In the genomic region with DNA sequence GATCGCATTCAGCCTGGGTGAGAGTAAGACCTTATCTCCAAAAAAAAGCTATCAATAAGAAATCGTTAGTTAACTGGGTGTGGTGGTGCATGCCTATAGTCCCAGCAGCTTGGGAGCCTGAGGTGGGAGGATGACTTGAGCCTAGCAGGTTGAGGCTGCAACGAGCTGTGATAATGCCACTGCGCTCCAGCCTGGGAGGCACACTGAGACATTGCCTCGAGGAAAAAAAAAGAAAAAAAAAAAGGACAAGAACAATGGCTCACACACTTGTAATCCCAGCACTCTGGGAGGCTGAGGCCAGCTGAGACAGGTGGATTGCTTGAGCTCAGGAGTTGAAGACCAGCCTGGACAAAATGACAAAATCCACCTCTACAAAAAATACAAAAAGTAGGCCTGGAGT, we compare ENCODE assay signal across 15 cellular contexts. TPM values are rescaled to one million over a fixed set of nuclear protein-coding genes. Genes with fewer than 3 reads are reported as not detected.
DNase-seq lines count a peak whose midpoint lies in the region; ATAC-seq and TF ChIP-seq lines count a peak whose summit lies in the region.
"Had no signal": no experiment of that assay in that cellular context is flagged by ENCODE, and none has a peak within 500 bp of the region (broad histone marks: within the 10 kb centered on the region; RNA-seq: fewer than 3 reads in every experiment).

No MANE protein-coding gene starts in this region.

- no peak overlapping the region for H2AFZ ChIP-seq in DND-41 (ENCODE audit: low read depth, low read length)
- no peak overlapping the region for H2AFZ ChIP-seq in mesenchymal stem cell (ENCODE audit: low read depth, low read length)
- no peak overlapping the region for H2AFZ ChIP-seq in hepatocyte

- peaks cover 46 to 80% of the 10 kb centered on the region in 2 donors for H3K36me3 Mint-ChIP-seq in CD14-positive monocyte
- H3K36me3 Mint-ChIP-seq in activated naive CD8-positive, alpha-beta T cell treated with anti-CD3 and anti-CD28 coated beads for 36 hours = peaks cover 57% of the 10 kb centered on the region
- H3K36me3 Mint-ChIP-seq in mesothelial cell of epicardium = peaks cover 34% of the 10 kb centered on the region

- intact Hi-C loops in CD14-positive monocyte (cut with micrococcal nuclease) = no loop called here

- H3K9ac ChIP-seq in DND-41 (ENCODE audit: low read depth, low read length) = no peak overlapping the region
- no peak overlapping the region for H3K9ac ChIP-seq in mesenchymal stem cell (ENCODE audit: low read length)

- H3K4me3 Mint-ChIP-seq in CD14-positive monocyte (no peak overlapping the region), mesothelial cell of epicardium (no peak overlapping the region)
- no peak overlapping the region for H3K4me3 Mint-ChIP-seq in activated naive CD8-positive, alpha-beta T cell treated with anti-CD3 and anti-CD28 coated beads for 36 hours

- H3K4me3 ChIP-seq in DND-41 (ENCODE audit: low read depth in 1 of 2, low read length in 2 of 2) (no peak overlapping the region), mesenchymal stem cell (ENCODE audit: insufficient read depth in 1 of 2, low read depth in 1 of 2, low read length in 2 of 2) (no peak overlapping the region), hepatocyte (no peak overlapping the region)
- H3K4me3 ChIP-seq: lung, SJSA1, smooth muscle cell had no signal

- peak overlapping the region; percentile 3; the same call in 1 of the 2 replicates for H3K4me2 ChIP-seq in DND-41 (ENCODE audit: insufficient read depth, low read length)
- H3K4me2 ChIP-seq in mesenchymal stem cell (ENCODE audit: low read length, poor library complexity, severe bottlenecking) = no peak overlapping the region
- H3K4me2 ChIP-seq in hepatocyte = no peak overlapping the region
- H3K4me2 ChIP-seq: smooth muscle cell had no signal

- H3K27ac ChIP-seq in DND-41 (ENCODE audit: low read length) (no peak overlapping the region), mesenchymal stem cell (ENCODE audit: low read length, poor library complexity, severe bottlenecking) (no peak overlapping the region), hepatocyte (no peak overlapping the region)
- H3K27ac ChIP-seq: SJSA1 had no signal

- H4K20me1 ChIP-seq in DND-41 (ENCODE audit: insufficient read depth, low read length) (peaks cover 73% of the 10 kb centered on the region), hepatocyte (ENCODE audit: insufficient read depth, poor library complexity, severe bottlenecking) (peaks cover 86% of the 10 kb centered on the region)

- no peak overlapping the region for H3K23ac ChIP-seq in mesenchymal stem cell (ENCODE audit: low read length in 2 of 2)

- no peaks in the 10 kb centered on the region for H3K9me3 ChIP-seq in DND-41 (ENCODE audit: insufficient read depth, low read length, severe bottlenecking)
- H3K9me3 ChIP-seq in mesenchymal stem cell (ENCODE audit: control insufficient read depth, low read length) = no peaks in the 10 kb centered on the region
- no peaks in the 10 kb centered on the region for H3K9me3 ChIP-seq in hepatocyte (ENCODE audit: low read depth)
- H3K9me3 ChIP-seq: SJSA1 had no signal

- H3K18ac ChIP-seq in mesenchymal stem cell (ENCODE audit: low read depth in 1 of 2, low read length in 2 of 2) = no peak overlapping the region

- H3K27me3 ChIP-seq in DND-41 (ENCODE audit: insufficient read depth, low read length, poor library complexity) (no peaks in the 10 kb centered on the region), mesenchymal stem cell (ENCODE audit: control insufficient read depth in 1 of 2, insufficient read depth in 1 of 2, low read length in 2 of 2) (no peaks in the 10 kb centered on the region), hepatocyte (no peaks in the 10 kb centered on the region)
- H3K27me3 ChIP-seq: SJSA1 had no signal

- no peak for TF ChIP-seq CTCF in CD14-positive monocyte (IDR thresholded peaks at IDR 0.05)
- TF ChIP-seq CTCF in DND-41 (IDR thresholded peaks at IDR 0.05; ENCODE audit: borderline replicate concordance, extremely low read depth, low read length, poor library complexity, severe bottlenecking) = no peak
- no peak for TF ChIP-seq CTCF in mesothelial cell of epicardium (IDR thresholded peaks at IDR 0.05; ENCODE audit: unreplicated experiment)
- TF ChIP-seq CTCF in hepatocyte (IDR thresholded peaks at IDR 0.05; ENCODE audit: poor library complexity) = no peak

- no peaks in the 10 kb centered on the region for H3K9me2 ChIP-seq in hepatocyte (replicated peaks; ENCODE audit: insufficient read depth)

- H3K4me1 Mint-ChIP-seq in CD14-positive monocyte (peaks cover 9% of the 10 kb centered on the region), mesothelial cell of epicardium (peaks cover 14% of the 10 kb centered on the region)
- peaks cover 39% of the 10 kb centered on the region for H3K4me1 Mint-ChIP-seq in activated naive CD8-positive, alpha-beta T cell treated with anti-CD3 and anti-CD28 coated beads for 36 hours

- no peak overlapping the region for H4K91ac ChIP-seq in mesenchymal stem cell (ENCODE audit: low read length)

- peak overlapping the region in 4 of 7 donors; percentile 16 to 69 (median 62) for H3K27ac Mint-ChIP-seq in CD14-positive monocyte
- H3K27ac Mint-ChIP-seq in activated naive CD8-positive, alpha-beta T cell treated with anti-CD3 and anti-CD28 coated beads for 36 hours = peak overlapping the region; percentile 16
- peak overlapping the region; percentile 30 for H3K27ac Mint-ChIP-seq in mesothelial cell of epicardium
- H3K27ac Mint-ChIP-seq: activated naive CD4-positive, alpha-beta T cell treated with anti-CD3 and anti-CD28 coated beads, Interleukin-2, amount 50 U/mL, for 72 hours had no signal

- H3K9me3 Mint-ChIP-seq in CD14-positive monocyte = peaks cover 0 to 7% (median 0%) of the 10 kb centered on the region in 7 donors
- H3K9me3 Mint-ChIP-seq in activated naive CD8-positive, alpha-beta T cell treated with anti-CD3 and anti-CD28 coated beads for 36 hours = no peaks in the 10 kb centered on the region
- H3K9me3 Mint-ChIP-seq in mesothelial cell of epicardium = no peaks in the 10 kb centered on the region
- H3K9me3 Mint-ChIP-seq: activated naive CD4-positive, alpha-beta T cell treated with anti-CD3 and anti-CD28 coated beads, Interleukin-2, amount 50 U/mL, for 72 hours had no signal

- no peak for DNase-seq in CD14-positive monocyte (ENCODE audit: low spot score)
- DNase-seq in DND-41 = no peak
- no peak for DNase-seq in activated naive CD8-positive, alpha-beta T cell treated with anti-CD3 and anti-CD28 coated beads for 36 hours
- DNase-seq in mesothelial cell of epicardium (ENCODE audit: low spot score in 2 of 2, unreplicated experiment in 2 of 2) = no peak
- DNase-seq in mesenchymal stem cell = no peak
- DNase-seq in hepatocyte (ENCODE audit: low spot score) = no peak
- DNase-seq: NCI-H446; occipital lobe; stimulated activated naive CD4-positive, alpha-beta T cell; T-helper 9 cell had no signal

- no peak overlapping the region for H2BK12ac ChIP-seq in mesenchymal stem cell (ENCODE audit: low read length in 2 of 2)

- peaks cover 81% of the 10 kb centered on the region for H3K36me3 ChIP-seq in DND-41 (ENCODE audit: insufficient read depth, low read length)
- peaks cover 35 to 41% of the 10 kb centered on the region in 2 experiments for H3K36me3 ChIP-seq in mesenchymal stem cell (ENCODE audit: control insufficient read depth in 1 of 2, insufficient read depth in 2 of 2, low read depth in 1 of 2, low read length in 2 of 2)
- no peaks in the 10 kb centered on the region for H3K36me3 ChIP-seq in hepatocyte (replicated peaks; ENCODE audit: insufficient read depth, low read depth)

- H3K79me2 ChIP-seq in DND-41 (ENCODE audit: insufficient read depth, low read length) (peaks cover 100% of the 10 kb centered on the region), hepatocyte (peaks cover 100% of the 10 kb centered on the region)

- no peak overlapping the region for H3K4ac ChIP-seq in mesenchymal stem cell (ENCODE audit: low read depth in 1 of 2, low read length in 2 of 2)

- H2BK120ac ChIP-seq in mesenchymal stem cell (ENCODE audit: low read depth, low read length) = no peak overlapping the region

- peaks cover 3% of the 10 kb centered on the region for H3K4me1 ChIP-seq in DND-41 (ENCODE audit: insufficient read depth, low read length)
- peaks cover 8% of the 10 kb centered on the region for H3K4me1 ChIP-seq in mesenchymal stem cell (ENCODE audit: control insufficient read depth, insufficient read depth, low read depth, low read length)
- H3K4me1 ChIP-seq in hepatocyte (ENCODE audit: insufficient read depth) = peaks cover 4% of the 10 kb centered on the region
- H3K4me1 ChIP-seq: SJSA1 had no signal

- no peak overlapping the region for H3K14ac ChIP-seq in mesenchymal stem cell (ENCODE audit: low read length in 2 of 2)

- H3K79me1 ChIP-seq in mesenchymal stem cell (replicated peaks; ENCODE audit: low read length, poor library complexity, severe bottlenecking) = no peaks in the 10 kb centered on the region

- peaks cover 0 to 1% (median 0%) of the 10 kb centered on the region in 3 donors for H3K27me3 Mint-ChIP-seq in CD14-positive monocyte (ENCODE audit: low read depth in 3 of 3)
- no peaks in the 10 kb centered on the region for H3K27me3 Mint-ChIP-seq in activated naive CD8-positive, alpha-beta T cell treated with anti-CD3 and anti-CD28 coated beads for 36 hours
- no peaks in the 10 kb centered on the region for H3K27me3 Mint-ChIP-seq in mesothelial cell of epicardium (ENCODE audit: low read depth)

- no peak overlapping the region for H2BK5ac ChIP-seq in mesenchymal stem cell (ENCODE audit: low read depth, low read length, poor library complexity, severe bottlenecking)

- WGBS in mesenchymal stem cell = 100% methylated on average over 4 of the region's 5 CpGs
- WGBS in hepatocyte (ENCODE audit: low lambda C conversion rate, missing lambda C conversion rate) = 57% methylated on average over 5 of the region's 5 CpGs

- no peak overlapping the region for H2BK15ac ChIP-seq in mesenchymal stem cell (ENCODE audit: low read depth, poor library complexity, severe bottlenecking)

- H4K8ac ChIP-seq in mesenchymal stem cell (ENCODE audit: low read length) = no peak overlapping the region

- ATAC-seq in DND-41 (ENCODE audit: insufficient read depth, low read depth) (no peak), HG03521 (IDR thresholded peaks at IDR 0.05; ENCODE audit: unreplicated experiment) (no peak)

- H2AK5ac ChIP-seq in mesenchymal stem cell (ENCODE audit: low read length, severe bottlenecking) = no peak overlapping the region

RNA-seq across cellular contexts. Expression of a gene that starts 16.1 kb away (rescaled TPM):
- polyA plus RNA-seq in CD14-positive monocyte = 10 to 100 TPM; 17.3 to 19.4 TPM
- 10 to 100 TPM; 88.7 to 92.4 TPM for total RNA-seq in activated naive CD8-positive, alpha-beta T cell treated with anti-CD3 and anti-CD28 coated beads for 36 hours
- total RNA-seq in mesothelial cell of epicardium = 85.1 to 86.7 TPM (median 85.8 TPM) in 3 replicates
- 42.2 TPM for polyA plus RNA-seq in mesenchymal stem cell (2013, experiment 1 of 2)
- 42.5 TPM for polyA plus RNA-seq in mesenchymal stem cell (2013, experiment 2 of 2)
- total RNA-seq in hepatocyte = 56.7 and 62.6 TPM in 2 replicates
- 26.5 and 30.7 TPM in 2 replicates for polyA plus RNA-seq in hepatocyte
